Comparison of ENCODE assay signal across 1 cellular context in genomic region chr20:38155811-38156210, GRCh38.
TF ChIP-seq lines count a peak whose summit lies in the region.

No MANE protein-coding gene starts in this region.

TF ChIP-seq in endothelial cell of umbilical vein, 7 proteins besides CTCF, POLR2A, EP300 and RAD21 (continued from another document):
- TF ChIP-seq JUN (IDR thresholded peaks at IDR 0.05; ENCODE audit: borderline replicate concordance, insufficient read depth, insufficient read length, low read depth) = no peak
